In genomic region chr12:62190921-62191746, GRCh38 we compare ENCODE assay signal across 8 cellular contexts.
DNase-seq lines count a peak whose midpoint lies in the region; ATAC-seq and TF ChIP-seq lines count a peak whose summit lies in the region.

No MANE protein-coding gene starts in this region.

- no peak for TF ChIP-seq CTCF in esophagus muscularis mucosa (IDR thresholded peaks at IDR 0.05)

- peaks cover 29% of the 10 kb centered on the region for H3K4me1 ChIP-seq in CD4-positive, CD25-positive, alpha-beta regulatory T cell (ENCODE audit: control insufficient read depth, insufficient read depth, low read length, poor library complexity, severe bottlenecking)
- H3K4me1 ChIP-seq in esophagus muscularis mucosa, result peaks cover 24 to 26% (median 25%) of the 10 kb centered on the region in 4 donors
- peaks cover 23% of the 10 kb centered on the region for H3K4me1 ChIP-seq in neuron (ENCODE audit: insufficient read depth, low read length)

- H3K9me3 Mint-ChIP-seq in CD4-positive, CD25-positive, alpha-beta regulatory T cell, result peaks cover 0 to 2% (median 0%) of the 10 kb centered on the region in 7 donors
- H3K9me3 Mint-ChIP-seq in activated CD4-positive, alpha-beta T cell treated with anti-CD3 and anti-CD28 coated beads, Interleukin-2, amount 10 ng/mL, durations not matched to agents 24 days and 14 days, result no peaks in the 10 kb centered on the region

- intact Hi-C loops in activated CD4-positive, alpha-beta T cell treated with anti-CD3 and anti-CD28 coated beads, Interleukin-2, amount 10 ng/mL, durations not matched to agents 24 days and 14 days (cut with micrococcal nuclease), result no loop called here
- intact Hi-C loops in esophagus muscularis mucosa (cut with DNase I), result no loop called here

- TF ChIP-seq POLR2A in esophagus muscularis mucosa (IDR thresholded peaks at IDR 0.05; ENCODE audit: low read depth), result no peak

- H3K4me3 Mint-ChIP-seq in CD4-positive, CD25-positive, alpha-beta regulatory T cell, result peak overlapping the region; percentile 69 to 96 (median 93)
- H3K4me3 Mint-ChIP-seq in activated CD4-positive, alpha-beta T cell treated with anti-CD3 and anti-CD28 coated beads, Interleukin-2, amount 10 ng/mL, durations not matched to agents 24 days and 14 days, result peak overlapping the region; percentile 85

- no peak overlapping the region for H3K27ac ChIP-seq in CD4-positive, CD25-positive, alpha-beta regulatory T cell (ENCODE audit: insufficient read depth, low read length, poor library complexity, severe bottlenecking)
- no peak overlapping the region for H3K27ac ChIP-seq in esophagus muscularis mucosa (replicated peaks in 1 of 4)

- H3K36me3 Mint-ChIP-seq in CD4-positive, CD25-positive, alpha-beta regulatory T cell, result no peaks in the 10 kb centered on the region
- H3K36me3 Mint-ChIP-seq in activated CD4-positive, alpha-beta T cell treated with anti-CD3 and anti-CD28 coated beads, Interleukin-2, amount 10 ng/mL, durations not matched to agents 24 days and 14 days (ENCODE audit: low read depth), result peaks cover 2% of the 10 kb centered on the region

- H3K27me3 Mint-ChIP-seq in CD4-positive, CD25-positive, alpha-beta regulatory T cell, result peaks cover 62% of the 10 kb centered on the region
- H3K27me3 Mint-ChIP-seq in activated CD4-positive, alpha-beta T cell treated with anti-CD3 and anti-CD28 coated beads, Interleukin-2, amount 10 ng/mL, durations not matched to agents 24 days and 14 days, result peaks cover 67% of the 10 kb centered on the region

- H2AFZ ChIP-seq in neuron (ENCODE audit: low read depth, low read length), result peak overlapping the region; percentile 70

- H3K4me3 ChIP-seq in CD4-positive, CD25-positive, alpha-beta regulatory T cell (ENCODE audit: low read depth, low read length), result peak overlapping the region; percentile 84
- peak overlapping the region; percentile 42 to 57 (median 44) for H3K4me3 ChIP-seq in esophagus muscularis mucosa
- peak overlapping the region; percentile 38 for H3K4me3 ChIP-seq in neuron (ENCODE audit: low read length)

- no peaks in the 10 kb centered on the region for H3K9me3 ChIP-seq in CD4-positive, CD25-positive, alpha-beta regulatory T cell (ENCODE audit: control insufficient read depth in 2 of 2, low read length in 2 of 2)
- H3K9me3 ChIP-seq in esophagus muscularis mucosa (no peaks in the 10 kb centered on the region), neuron (ENCODE audit: low read length) (no peaks in the 10 kb centered on the region)

- H3K27me3 ChIP-seq in CD4-positive, CD25-positive, alpha-beta regulatory T cell (ENCODE audit: control insufficient read depth, insufficient read depth, low read length), result peaks cover 9% of the 10 kb centered on the region
- peaks cover 0 to 35% (median 8%) of the 10 kb centered on the region in 4 donors for H3K27me3 ChIP-seq in esophagus muscularis mucosa
- peaks cover 34% of the 10 kb centered on the region for H3K27me3 ChIP-seq in neuron (ENCODE audit: insufficient read depth, low read length)

- peaks cover 0 to 28% (median 19%) of the 10 kb centered on the region in 4 donors for H3K4me1 Mint-ChIP-seq in CD4-positive, CD25-positive, alpha-beta regulatory T cell
- peaks cover 20% of the 10 kb centered on the region for H3K4me1 Mint-ChIP-seq in activated CD4-positive, alpha-beta T cell treated with anti-CD3 and anti-CD28 coated beads, Interleukin-2, amount 10 ng/mL, durations not matched to agents 24 days and 14 days

- peak; percentile 1 to 56 (median 39) for DNase-seq in CD4-positive, CD25-positive, alpha-beta regulatory T cell
- peak; percentile 76 for DNase-seq in activated CD4-positive, alpha-beta T cell treated with anti-CD3 and anti-CD28 coated beads, Interleukin-2, amount 10 ng/mL, durations not matched to agents 24 days and 14 days
- no peak for DNase-seq in esophagus muscularis mucosa (ENCODE audit: extremely low spot score)
- no peak for DNase-seq in LoVo (ENCODE audit: low spot score)
- DNase-seq in NAMALWA (ENCODE audit: low spot score), result no peak
- no peak for DNase-seq in epidermal melanocyte (ENCODE audit: insufficient read length, low spot score)

- no peaks in the 10 kb centered on the region for H3K36me3 ChIP-seq in CD4-positive, CD25-positive, alpha-beta regulatory T cell (ENCODE audit: control insufficient read depth, insufficient read depth, low read length)
- H3K36me3 ChIP-seq in esophagus muscularis mucosa, result no peaks in the 10 kb centered on the region
- H3K36me3 ChIP-seq in neuron (ENCODE audit: insufficient read depth, low read length), result no peaks in the 10 kb centered on the region

- WGBS in esophagus muscularis mucosa, result 5% methylated on average over 55 of the region's 74 CpGs

- no peak for TF ChIP-seq EP300 in esophagus muscularis mucosa (IDR thresholded peaks at IDR 0.05)

- peak overlapping the region in 2 of 3 donors; percentile 84 to 89 for H3K27ac Mint-ChIP-seq in CD4-positive, CD25-positive, alpha-beta regulatory T cell
- no peak overlapping the region for H3K27ac Mint-ChIP-seq in activated CD4-positive, alpha-beta T cell treated with anti-CD3 and anti-CD28 coated beads, Interleukin-2, amount 10 ng/mL, durations not matched to agents 24 days and 14 days

- ATAC-seq in CD4-positive, CD25-positive, alpha-beta regulatory T cell (ENCODE audit: low read depth in 2 of 2), result peak in 1 of 2 donors; percentile 35
- no peak for ATAC-seq in HG03460 (IDR thresholded peaks at IDR 0.05; ENCODE audit: unreplicated experiment)

Comparison
In these comparisons a context has a peak if more than half of its experiments do, and no peak if none do; other contexts are left out.
1. DNase-seq: peak in CD4-positive, CD25-positive, alpha-beta regulatory T cell (3 of 3) and activated CD4-positive, alpha-beta T cell treated with anti-CD3 and anti-CD28 coated beads, Interleukin-2, amount 10 ng/mL, durations not matched to agents 24 days and 14 days (single experiment); none in esophagus muscularis mucosa (single experiment), LoVo (single experiment), NAMALWA (single experiment) and epidermal melanocyte (single experiment).
2. Peak in every context shown above with its lines, with median percentiles within 50 percentile points of each other: H3K4me3 ChIP-seq.